ENCODE assay signal across 1 cellular context in the genomic region with DNA sequence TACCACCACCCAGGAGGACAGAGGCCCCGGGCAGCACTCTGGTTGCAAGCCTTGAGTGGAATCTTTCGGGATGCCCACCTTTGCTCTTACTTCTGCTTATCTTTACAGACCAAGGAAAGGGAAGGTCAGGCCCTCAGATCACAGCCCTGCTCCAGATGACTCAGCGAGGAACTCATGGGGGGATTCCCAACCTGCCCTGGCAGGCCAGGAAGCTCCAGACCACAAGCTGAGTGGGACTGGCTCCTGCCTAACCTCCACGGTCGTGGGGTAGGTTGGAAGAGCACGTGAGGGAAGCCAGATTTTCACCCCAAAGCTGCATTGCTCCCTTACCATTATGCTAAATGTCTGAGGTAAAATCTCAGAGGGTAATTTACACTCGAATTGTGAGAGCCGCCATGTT.
TF ChIP-seq lines count a peak whose summit lies in the region.

No MANE protein-coding gene starts in this region.

TF ChIP-seq in IMR-90, 13 proteins besides CTCF, POLR2A, EP300 and RAD21:
- TF ChIP-seq BHLHE40 (IDR thresholded peaks at IDR 0.05; ENCODE audit: low read depth, low read length) (peak; percentile 37; the same call in 1 of the 2 replicates), CEBPB (IDR thresholded peaks at IDR 0.05; ENCODE audit: low read depth, low read length) (no peak), FOS (IDR thresholded peaks at IDR 0.05; ENCODE audit: low read depth, low read length) (0 out of 2 replicates have a peak, but pooled peaks have one; percentile 29), RCOR1 (IDR thresholded peaks at IDR 0.05; ENCODE audit: insufficient replicate concordance, low read length) (no peak), MXI1 (IDR thresholded peaks at IDR 0.05; ENCODE audit: borderline replicate concordance, low read depth, low read length) (no peak), RFX5 (IDR thresholded peaks at IDR 0.05; ENCODE audit: low read depth, low read length) (no peak), CHD1 (IDR thresholded peaks at IDR 0.05; ENCODE audit: low read depth, low read length) (no peak), SMC3 (IDR thresholded peaks at IDR 0.05; ENCODE audit: low read depth, low read length) (no peak), MAZ (IDR thresholded peaks at IDR 0.05; ENCODE audit: borderline replicate concordance, low read depth, low read length) (no peak), MAFK (IDR thresholded peaks at IDR 0.05; ENCODE audit: low read depth, low read length) (no peak), NFE2L2 (IDR thresholded peaks at IDR 0.05; ENCODE audit: low read depth, low read length) (peak; percentile 9; the same call in 1 of the 2 replicates)
- TF ChIP-seq, protein P1, sequence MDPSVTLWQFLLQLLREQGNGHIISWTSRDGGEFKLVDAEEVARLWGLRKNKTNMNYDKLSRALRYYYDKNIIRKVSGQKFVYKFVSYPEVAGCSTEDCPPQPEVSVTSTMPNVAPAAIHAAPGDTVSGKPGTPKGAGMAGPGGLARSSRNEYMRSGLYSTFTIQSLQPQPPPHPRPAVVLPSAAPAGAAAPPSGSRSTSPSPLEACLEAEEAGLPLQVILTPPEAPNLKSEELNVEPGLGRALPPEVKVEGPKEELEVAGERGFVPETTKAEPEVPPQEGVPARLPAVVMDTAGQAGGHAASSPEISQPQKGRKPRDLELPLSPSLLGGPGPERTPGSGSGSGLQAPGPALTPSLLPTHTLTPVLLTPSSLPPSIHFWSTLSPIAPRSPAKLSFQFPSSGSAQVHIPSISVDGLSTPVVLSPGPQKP (IDR thresholded peaks at IDR 0.05; ENCODE audit: borderline replicate concordance, low read depth, low read length), result no peak
- TF ChIP-seq, protein P2, sequence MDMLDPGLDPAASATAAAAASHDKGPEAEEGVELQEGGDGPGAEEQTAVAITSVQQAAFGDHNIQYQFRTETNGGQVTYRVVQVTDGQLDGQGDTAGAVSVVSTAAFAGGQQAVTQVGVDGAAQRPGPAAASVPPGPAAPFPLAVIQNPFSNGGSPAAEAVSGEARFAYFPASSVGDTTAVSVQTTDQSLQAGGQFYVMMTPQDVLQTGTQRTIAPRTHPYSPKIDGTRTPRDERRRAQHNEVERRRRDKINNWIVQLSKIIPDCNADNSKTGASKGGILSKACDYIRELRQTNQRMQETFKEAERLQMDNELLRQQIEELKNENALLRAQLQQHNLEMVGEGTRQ (IDR thresholded peaks at IDR 0.05; ENCODE audit: low read depth, low read length), result 0 out of 2 replicates have a peak, but pooled peaks have one; percentile 5
